9 cellular contexts compared by ENCODE assay signal in the genomic region with DNA sequence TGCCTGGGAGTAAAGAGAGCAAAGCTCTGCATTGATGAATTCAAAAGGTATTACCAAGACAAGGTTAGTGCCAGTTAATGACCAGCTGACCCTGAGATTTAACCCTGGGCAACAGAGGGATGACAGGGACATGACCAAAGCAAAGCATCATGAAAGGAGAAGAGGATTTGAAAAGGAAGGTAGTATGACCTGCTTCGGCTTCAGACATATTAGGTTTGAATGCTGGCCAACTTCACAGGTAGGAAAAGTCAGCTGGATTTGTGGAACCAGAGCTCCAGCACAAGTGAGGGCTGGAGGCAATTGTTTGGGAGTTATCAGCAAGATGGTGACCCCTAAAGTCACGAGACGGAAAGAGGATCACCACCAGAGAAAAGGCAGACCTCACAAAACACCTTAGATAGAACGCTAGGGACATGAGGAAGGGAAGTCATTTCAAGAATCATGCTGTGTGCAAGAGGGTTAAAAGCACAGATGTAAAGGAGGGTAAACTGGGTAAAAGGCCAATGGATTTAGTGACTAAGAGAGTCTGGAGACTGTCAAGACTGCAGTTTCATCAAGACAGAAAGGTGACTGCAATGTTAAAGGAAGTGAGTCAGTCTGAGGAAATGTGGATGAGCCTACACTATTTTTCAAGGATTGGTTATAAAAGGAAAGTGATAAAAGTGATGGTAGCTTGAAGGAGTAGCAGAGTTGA. TPM values are rescaled to one million over a fixed set of nuclear protein-coding genes. Genes with fewer than 3 reads are reported as not detected.
A peak's percentile ranks its signal among the peaks of the same experiment; 100 is the strongest.
DNase-seq lines count a peak whose midpoint lies in the region; ATAC-seq lines count a peak whose summit lies in the region.
"Had no signal": no experiment of that assay in that cellular context is flagged by ENCODE, and none has a peak within 500 bp of the region (broad histone marks: within the 10 kb centered on the region; RNA-seq: fewer than 3 reads in every experiment).

No MANE protein-coding gene starts in this region.

- H2AK5ac ChIP-seq in mesenchymal stem cell (ENCODE audit: low read length, severe bottlenecking), result peak overlapping the region; percentile 11

- peak overlapping the region; percentile 0 for H4K8ac ChIP-seq in mesenchymal stem cell (ENCODE audit: low read length)

- no peak overlapping the region for H3K4me2 ChIP-seq in mesenchymal stem cell (ENCODE audit: low read length, poor library complexity, severe bottlenecking)

- H2AFZ ChIP-seq in mesenchymal stem cell (ENCODE audit: low read depth, low read length), result no peak overlapping the region

- intact Hi-C loops in Right ventricle myocardium inferior (cut with DNase I), result no loop called here

- peak overlapping the region; percentile 93 to 94 for H3K18ac ChIP-seq in mesenchymal stem cell (ENCODE audit: low read depth in 1 of 2, low read length in 2 of 2)

- peak overlapping the region; percentile 69 for H2BK120ac ChIP-seq in mesenchymal stem cell (ENCODE audit: low read depth, low read length)

- peaks cover 3 to 4% of the 10 kb centered on the region in 2 experiments for H3K36me3 ChIP-seq in mesenchymal stem cell (ENCODE audit: control insufficient read depth in 1 of 2, insufficient read depth in 2 of 2, low read depth in 1 of 2, low read length in 2 of 2)
- H3K36me3 ChIP-seq: tibial artery had no signal

- peak overlapping the region; percentile 12 for H2BK15ac ChIP-seq in mesenchymal stem cell (ENCODE audit: low read depth, poor library complexity, severe bottlenecking)

- peak overlapping the region in 1 of 2 experiments; percentile 75 for H3K14ac ChIP-seq in mesenchymal stem cell (ENCODE audit: low read length in 2 of 2)

- no peaks in the 10 kb centered on the region for H3K9me3 ChIP-seq in mesenchymal stem cell (ENCODE audit: control insufficient read depth, low read length)
- H3K9me3 ChIP-seq: tibial artery had no signal

- peak overlapping the region in 1 of 2 experiments; percentile 45 for H3K4me3 ChIP-seq in mesenchymal stem cell (ENCODE audit: insufficient read depth in 1 of 2, low read depth in 1 of 2, low read length in 2 of 2)
- H3K4me3 ChIP-seq: tibial artery had no signal

- DNase-seq in DMS53 (lab: John Stamatoyannopoulos, UW) (peak; percentile 7), SW 1271 (lab: John Stamatoyannopoulos, UW) (peak; percentile 73 to 91), mesenchymal stem cell (peak; percentile 98), left lobe of liver (ENCODE audit: low spot score) (no peak), NCI-H2029 treated with DMSO at 0.1 percent for 48 hours (lab: John Stamatoyannopoulos, UW) (no peak), Right ventricle myocardium inferior (ENCODE audit: missing footprints) (no peak)
- DNase-seq: tibial artery had no signal

- H4K91ac ChIP-seq in mesenchymal stem cell (ENCODE audit: low read length), result peak overlapping the region; percentile 86

- no peak overlapping the region for H3K23ac ChIP-seq in mesenchymal stem cell (ENCODE audit: low read length in 2 of 2)

- 18% methylated on average over 3 of the region's 4 CpGs for WGBS in mesenchymal stem cell

- ATAC-seq in HG02610 (IDR thresholded peaks at IDR 0.05; ENCODE audit: unreplicated experiment) (peak; percentile 57), left lobe of liver (no peak), HG03457 (IDR thresholded peaks at IDR 0.05; ENCODE audit: unreplicated experiment) (no peak), Right ventricle myocardium inferior (no peak)

- peak overlapping the region; percentile 75 to 97 for H2BK12ac ChIP-seq in mesenchymal stem cell (ENCODE audit: low read length in 2 of 2)

- H3K9ac ChIP-seq in mesenchymal stem cell (ENCODE audit: low read length), result peak overlapping the region; percentile 73

- peak overlapping the region in 1 of 2 experiments; percentile 71 for H3K4ac ChIP-seq in mesenchymal stem cell (ENCODE audit: low read depth in 1 of 2, low read length in 2 of 2)

- peaks cover 13% of the 10 kb centered on the region for H3K79me1 ChIP-seq in mesenchymal stem cell (replicated peaks; ENCODE audit: low read length, poor library complexity, severe bottlenecking)

- H2BK5ac ChIP-seq in mesenchymal stem cell (ENCODE audit: low read depth, low read length, poor library complexity, severe bottlenecking), result peak overlapping the region; percentile 69

- no peaks in the 10 kb centered on the region for H3K27me3 ChIP-seq in mesenchymal stem cell (ENCODE audit: control insufficient read depth in 1 of 2, insufficient read depth in 1 of 2, low read length in 2 of 2)
- H3K27me3 ChIP-seq: tibial artery had no signal

- H3K4me1 ChIP-seq in mesenchymal stem cell (ENCODE audit: control insufficient read depth, insufficient read depth, low read depth, low read length), result peaks cover 7% of the 10 kb centered on the region

- peak overlapping the region; percentile 93 for H3K27ac ChIP-seq in mesenchymal stem cell (ENCODE audit: low read length, poor library complexity, severe bottlenecking)
- H3K27ac ChIP-seq: tibial artery had no signal

RNA-seq across cellular contexts. Expression of a gene that starts 45.6 kb away (rescaled TPM):
- 8.0 TPM for polyA plus RNA-seq in mesenchymal stem cell (2013, experiment 1 of 2)
- 8.1 TPM for polyA plus RNA-seq in mesenchymal stem cell (2013, experiment 2 of 2)
- 7.2 TPM for total RNA-seq in left lobe of liver
- 8.8 TPM for total RNA-seq in Right ventricle myocardium inferior

Comparison
In these comparisons a context has a peak if more than half of its experiments do, and no peak if none do; other contexts are left out.
1. DNase-seq: peak in DMS53 (single experiment), SW 1271 (2 of 2) and mesenchymal stem cell (single experiment); none in left lobe of liver (single experiment), NCI-H2029 treated with DMSO at 0.1 percent for 48 hours (single experiment) and Right ventricle myocardium inferior (single experiment).